In the genomic region with DNA sequence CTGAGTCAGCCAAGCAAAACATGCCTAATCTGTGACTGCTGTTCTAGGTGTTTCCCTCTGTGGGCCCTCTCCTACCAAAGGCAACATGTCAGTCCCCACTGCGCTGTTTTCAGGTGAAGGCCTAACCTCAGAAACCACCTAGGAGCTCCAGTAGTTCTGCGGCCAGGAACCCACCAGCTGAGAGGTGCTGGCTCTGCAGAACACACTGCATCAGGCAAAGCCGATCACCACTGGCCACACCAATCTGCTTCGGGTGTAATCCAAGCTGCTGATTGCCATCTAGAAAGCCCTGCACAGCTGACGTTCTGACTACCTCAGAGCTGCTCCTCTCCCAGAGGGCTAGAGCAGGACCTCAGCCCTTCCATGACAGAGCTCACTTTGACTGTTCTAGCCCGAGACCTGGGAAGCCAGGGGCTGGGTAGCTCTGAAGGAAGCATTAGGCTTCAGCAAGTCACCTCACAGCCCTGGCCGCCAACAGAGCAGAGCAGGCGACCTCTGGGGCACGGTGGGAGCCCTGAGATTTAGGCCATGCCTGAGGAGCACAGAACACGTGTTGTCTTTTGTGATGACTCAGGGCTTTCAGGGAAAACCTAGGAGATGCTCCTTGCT, we compare ENCODE assay signal across 11 cellular contexts. TPM values are rescaled to one million over a fixed set of nuclear protein-coding genes. Genes with fewer than 3 reads are reported as not detected.
DNase-seq lines count a peak whose midpoint lies in the region; ATAC-seq, FAIRE-seq and TF ChIP-seq lines count a peak whose summit lies in the region.
"Had no signal": no experiment of that assay in that cellular context is flagged by ENCODE, and none has a peak within 500 bp of the region (broad histone marks: within the 10 kb centered on the region; RNA-seq: fewer than 3 reads in every experiment).

No MANE protein-coding gene starts in this region.

- H3K9me3 ChIP-seq in pancreas (no peaks in the 10 kb centered on the region), breast epithelium (no peaks in the 10 kb centered on the region)
- H3K9me3 ChIP-seq: tibial nerve had no signal

- WGBS in pancreas, 2 donors = 85 to 87% methylated on average over 10 of the region's 10 CpGs

- no peak overlapping the region for H3K4me3 ChIP-seq in GM12865 (ENCODE audit: low read depth, low read length)
- H3K4me3 ChIP-seq in pancreas = no peak overlapping the region
- no peak overlapping the region for H3K4me3 ChIP-seq in breast epithelium
- H3K4me3 ChIP-seq: tibial nerve had no signal

- H3K36me3 ChIP-seq in pancreas = no peaks in the 10 kb centered on the region
- H3K36me3 ChIP-seq in breast epithelium = no peaks in the 10 kb centered on the region

- no peaks in the 10 kb centered on the region for H3K27me3 ChIP-seq in pancreas
- H3K27me3 ChIP-seq in breast epithelium = no peaks in the 10 kb centered on the region
- H3K27me3 ChIP-seq: tibial nerve had no signal

- FAIRE-seq in pancreas (lab: Jason Lieb, UNC) = no peak

- DNase-seq in GM12865 (ENCODE audit: low read depth) = peak; percentile 7
- DNase-seq in T-helper 22 cell (ENCODE audit: low read depth) = peak; percentile 35
- no peak for DNase-seq in sciatic nerve (ENCODE audit: low spot score)
- no peak for DNase-seq in pancreas
- DNase-seq in NCI-H774 (lab: John Stamatoyannopoulos, UW) = no peak
- no peak for DNase-seq in breast epithelium (ENCODE audit: low spot score in 2 of 2)
- DNase-seq in C1 segment of cervical spinal cord (lab: John Stamatoyannopoulos, UW) = no peak
- DNase-seq: NCI-H446 had no signal

- TF ChIP-seq CTCF in GM12865 (IDR thresholded peaks at IDR 0.05; ENCODE audit: insufficient read depth, low read depth, low read length, missing control alignments) = no peak
- no peak for TF ChIP-seq CTCF in pancreas (IDR thresholded peaks at IDR 0.05)
- TF ChIP-seq CTCF in breast epithelium (IDR thresholded peaks at IDR 0.05) = no peak

- TF ChIP-seq POLR2A in breast epithelium (IDR thresholded peaks at IDR 0.05) = no peak

- H3K27ac ChIP-seq in angular gyrus (ENCODE audit: low read depth, low read length) (peak overlapping the region; percentile 90), pancreas (no peak overlapping the region), breast epithelium (no peak overlapping the region)
- H3K27ac ChIP-seq: epithelial cell of prostate had no signal

- H3K4me1 ChIP-seq in pancreas (no peaks in the 10 kb centered on the region), breast epithelium (no peaks in the 10 kb centered on the region)

- intact Hi-C loops in sciatic nerve (cut with DNase I) = no loop called here
- intact Hi-C loops in pancreas (cut with DNase I) = no loop called here
- intact Hi-C loops in breast epithelium (cut with DNase I; ENCODE audit: low total_unique reads) = no loop called here

- peak; percentile 74 for ATAC-seq in sciatic nerve
- ATAC-seq in pancreas = no peak

RNA-seq across cellular contexts. Expression of a gene that starts 14.8 kb away (rescaled TPM):
- 30.5 TPM for total RNA-seq in sciatic nerve
- total RNA-seq in pancreas = 10 to 100 TPM in 1 of 6 donors, 1 to 10 TPM in 5; 5.3 to 10.5 (median 7.6) TPM
- polyA plus RNA-seq in pancreas = 10 to 100 TPM in 1 of 2 donors, 1 to 10 TPM in 1; 9.0 to 18.4 TPM
- total RNA-seq in breast epithelium = 10 to 100 TPM; 22.6 to 28.0 (median 27.2) TPM

RNA-seq across cellular contexts. Expression of a gene that starts 48.1 kb away (rescaled TPM):
- total RNA-seq in sciatic nerve (32.9 TPM), pancreas (10 to 100 TPM in 3 of 6 donors, 1 to 10 TPM in 3; 7.8 to 20.5 (median 10.2) TPM), breast epithelium (10 to 100 TPM; 30.7 to 37.7 (median 33.8) TPM)
- 10 to 100 TPM; 12.6 to 17.7 TPM for polyA plus RNA-seq in pancreas

RNA-seq across cellular contexts. Expression of a gene that starts 51.4 kb away (rescaled TPM):
- total RNA-seq in sciatic nerve (15.6 TPM), pancreas (10 to 100 TPM in 2 of 6 donors, 1 to 10 TPM in 4; 1.5 to 16.3 (median 3.6) TPM), breast epithelium (10 to 100 TPM in 1 of 3 donors, 1 to 10 TPM in 2; 4.2 to 11.0 (median 5.2) TPM)
- 1 to 10 TPM; 3.0 to 6.4 TPM for polyA plus RNA-seq in pancreas

Comparison
In these comparisons a context has a peak if more than half of its experiments do, and no peak if none do; other contexts are left out.
1. DNase-seq: peak in GM12865 (single experiment) and T-helper 22 cell (single experiment); none in sciatic nerve (single experiment), pancreas (0 of 6), NCI-H774 (single experiment), breast epithelium (0 of 2) and C1 segment of cervical spinal cord (0 of 14).